Comparison of ENCODE assay signal across 1 cellular context in the genomic region with DNA sequence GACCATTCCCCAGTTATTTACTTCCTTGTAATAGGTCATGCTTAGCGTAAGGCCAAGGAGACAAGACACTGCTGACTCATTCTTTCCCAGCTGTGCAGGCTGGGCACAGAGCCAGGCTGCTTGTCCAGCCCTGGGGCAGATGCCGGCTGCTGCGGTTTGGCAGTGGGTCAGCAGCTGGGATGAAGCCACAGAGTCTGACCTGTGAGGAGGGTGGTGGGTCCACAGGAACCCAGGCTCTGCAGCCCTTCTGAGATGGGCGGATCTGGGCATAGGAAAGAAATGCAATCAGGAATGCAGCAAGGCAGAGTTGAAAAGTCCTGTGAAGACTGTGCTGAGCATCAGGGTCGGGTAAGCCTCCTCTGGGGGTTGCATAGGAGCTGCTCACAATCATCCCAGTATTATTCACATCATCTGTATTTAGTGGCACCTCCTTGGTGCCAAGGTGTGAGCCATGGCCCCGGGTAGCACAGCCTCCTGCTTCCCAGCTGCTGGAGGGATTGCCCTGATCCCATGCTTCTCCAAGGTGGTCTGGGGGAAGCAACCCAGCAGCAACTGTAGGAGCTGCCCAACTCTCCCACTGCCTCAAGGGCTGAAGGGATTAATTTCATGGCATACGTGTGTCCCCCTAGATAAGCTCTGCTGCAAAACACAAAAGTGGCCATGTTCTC.
A peak's percentile ranks its signal among the peaks of the same experiment; 100 is the strongest.
TF ChIP-seq lines count a peak whose summit lies in the region.

No MANE protein-coding gene starts in this region.

TF ChIP-seq in A549, 52 proteins besides CTCF, POLR2A, EP300 and RAD21 (continued from another document):
- TF ChIP-seq BCL3 (IDR thresholded peaks at IDR 0.05) = peak; percentile 61; the same call in 1 of the 3 replicates
- no peak for TF ChIP-seq HOXB13 (CRISPR knock-in tag; IDR thresholded peaks at IDR 0.05; ENCODE audit: low read depth)
- TF ChIP-seq SMC3 (IDR thresholded peaks at IDR 0.05) = peak; percentile 34; the same call in 1 of the 3 replicates
- TF ChIP-seq, protein P1, sequence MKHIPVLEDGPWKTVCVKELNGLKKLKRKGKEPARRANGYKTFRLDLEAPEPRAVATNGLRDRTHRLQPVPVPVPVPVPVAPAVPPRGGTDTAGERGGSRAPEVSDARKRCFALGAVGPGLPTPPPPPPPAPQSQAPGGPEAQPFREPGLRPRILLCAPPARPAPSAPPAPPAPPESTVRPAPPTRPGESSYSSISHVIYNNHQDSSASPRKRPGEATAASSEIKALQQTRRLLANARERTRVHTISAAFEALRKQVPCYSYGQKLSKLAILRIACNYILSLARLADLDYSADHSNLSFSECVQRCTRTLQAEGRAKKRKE (CRISPR knock-in tag; IDR thresholded peaks at IDR 0.05; ENCODE audit: low read depth) = peak; percentile 81; the same call in 1 of the 2 replicates
- TF ChIP-seq ZNF302 (CRISPR knock-in tag; IDR thresholded peaks at IDR 0.05) = no peak
- TF ChIP-seq POLR2AphosphoS2 (conservative IDR thresholded peaks at IDR 0.05; ENCODE audit: low read length) = no peak
- no peak for TF ChIP-seq EHMT2 (IDR thresholded peaks at IDR 0.05; ENCODE audit: low read depth)
- peak; percentile 89 for TF ChIP-seq PBX3 (IDR thresholded peaks at IDR 0.05)
- peak; percentile 57 to 78; a peak in 2 of 5 replicates for TF ChIP-seq JUN (IDR thresholded peaks at IDR 0.05)
- TF ChIP-seq ZSCAN20 (CRISPR knock-in tag; IDR thresholded peaks at IDR 0.05) = no peak
- no peak for TF ChIP-seq HOXB5 (CRISPR knock-in tag; IDR thresholded peaks at IDR 0.05)
- TF ChIP-seq EHF (CRISPR knock-in tag; IDR thresholded peaks at IDR 0.05) = no peak
- TF ChIP-seq CEBPB (IDR thresholded peaks at IDR 0.05) = peak in 1 of 2 experiments; percentile 28; a peak in 1 of 4 replicates
- TF ChIP-seq ZFP36 (IDR thresholded peaks at IDR 0.05; ENCODE audit: borderline replicate concordance, partially characterized antibody) = no peak
